24 cellular contexts compared by ENCODE assay signal in the genomic region with DNA sequence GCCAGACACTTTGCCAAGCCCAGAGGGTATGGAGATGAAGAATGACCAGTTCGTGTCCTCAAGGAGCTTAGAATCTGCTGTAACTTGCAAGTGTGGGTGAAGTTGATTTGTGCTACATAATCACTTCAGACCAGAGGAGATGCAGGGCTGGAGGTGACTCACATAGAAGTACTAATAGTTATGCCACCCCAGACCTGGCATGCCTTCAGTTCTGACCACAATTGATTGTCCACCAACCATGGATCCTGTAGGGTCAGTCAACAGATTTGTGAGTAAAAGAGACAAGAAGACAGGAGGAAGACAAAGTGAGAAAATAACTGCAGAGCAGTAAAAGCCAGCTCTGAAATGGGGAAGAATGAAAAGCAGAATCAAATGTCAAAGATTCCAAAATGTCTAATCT. TPM values are rescaled to one million over a fixed set of nuclear protein-coding genes. Genes with fewer than 3 reads are reported as not detected.
DNase-seq lines count a peak whose midpoint lies in the region; ATAC-seq, FAIRE-seq and TF ChIP-seq lines count a peak whose summit lies in the region.
"Had no signal": no experiment of that assay in that cellular context is flagged by ENCODE, and none has a peak within 500 bp of the region (broad histone marks: within the 10 kb centered on the region; RNA-seq: fewer than 3 reads in every experiment).

No MANE protein-coding gene starts in this region.

- no peak for ATAC-seq in GM18511 (IDR thresholded peaks at IDR 0.05; ENCODE audit: unreplicated experiment)
- ATAC-seq: activated CD8-positive, alpha-beta memory T cell treated with anti-CD3 and anti-CD28 coated beads, Interleukin-2, amount 10 ng/mL, durations not matched to agents 7 days and 5 days; stimulated activated effector memory CD8-positive, alpha-beta T cell treated with anti-CD3 and anti-CD28 coated beads, Interleukin-12 subunit alpha, Interleukin-12 subunit beta, amount 100 ng/mL, for 72 hours had no signal

- POLR2A ChIA-PET in Caco-2 (lab: Charles Lee) = no interaction called here

- FAIRE-seq in H54 (lab: Jason Lieb, UNC) = peak; percentile 11
- FAIRE-seq: GM12892 had no signal

- H3K27me3 Mint-ChIP-seq in Caco-2 (ENCODE audit: insufficient read depth, unreplicated experiment) = peaks cover 3% of the 10 kb centered on the region
- H3K27me3 Mint-ChIP-seq: activated CD8-positive, alpha-beta memory T cell treated with anti-CD3 and anti-CD28 coated beads, Interleukin-2, amount 10 ng/mL, durations not matched to agents 7 days and 5 days had no signal

- H3K9me3 ChIP-seq in adipocyte (ENCODE audit: control insufficient read depth, low read length) = no peaks in the 10 kb centered on the region
- H3K9me3 ChIP-seq in Caco-2 = no peaks in the 10 kb centered on the region
- H3K9me3 ChIP-seq: upper lobe of left lung had no signal

- no peak for TF ChIP-seq CTCF in fibroblast of pulmonary artery (IDR thresholded peaks at IDR 0.05; ENCODE audit: low read length, missing control alignments)
- TF ChIP-seq CTCF in Caco-2 (IDR thresholded peaks at IDR 0.05; ENCODE audit: insufficient read depth in 1 of 2, low read depth in 1 of 2, low read length in 1 of 2, severe bottlenecking in 1 of 2, unreplicated experiment in 1 of 2) = no peak

- CTCF ChIA-PET in Caco-2 (lab: Charles Lee) = no interaction called here

- H3K27ac Mint-ChIP-seq in Caco-2 (ENCODE audit: unreplicated experiment) = no peak overlapping the region
- H3K27ac Mint-ChIP-seq: activated CD8-positive, alpha-beta memory T cell treated with anti-CD3 and anti-CD28 coated beads, Interleukin-2, amount 10 ng/mL, durations not matched to agents 7 days and 5 days; CD4-positive, alpha-beta memory T cell; H9; stimulated activated effector memory CD8-positive, alpha-beta T cell treated with anti-CD3 and anti-CD28 coated beads, Interleukin-12 subunit alpha, Interleukin-12 subunit beta, amount 100 ng/mL, for 72 hours had no signal

- H3K4me1 Mint-ChIP-seq in Caco-2 (ENCODE audit: low read depth, unreplicated experiment) = no peaks in the 10 kb centered on the region
- H3K4me1 Mint-ChIP-seq: activated CD8-positive, alpha-beta memory T cell treated with anti-CD3 and anti-CD28 coated beads, Interleukin-2, amount 10 ng/mL, durations not matched to agents 7 days and 5 days; CD4-positive, alpha-beta memory T cell; stimulated activated effector memory CD8-positive, alpha-beta T cell treated with anti-CD3 and anti-CD28 coated beads, Interleukin-12 subunit alpha, Interleukin-12 subunit beta, amount 100 ng/mL, for 72 hours had no signal

- H3K4me3 ChIP-seq in adipocyte (ENCODE audit: low read length) = no peak overlapping the region
- no peak overlapping the region for H3K4me3 ChIP-seq in fibroblast of pulmonary artery (replicated peaks; ENCODE audit: low read depth, low read length)
- no peak overlapping the region for H3K4me3 ChIP-seq in Caco-2 (ENCODE audit: low read depth, low read length)
- H3K4me3 ChIP-seq: skin epidermis, upper lobe of left lung had no signal

- no peak overlapping the region for H3K9ac ChIP-seq in adipocyte (ENCODE audit: low read length)

- H3K27me3 ChIP-seq in adipocyte (replicated peaks; ENCODE audit: control insufficient read depth, insufficient read depth, low read length) (no peaks in the 10 kb centered on the region), Caco-2 (replicated peaks; ENCODE audit: control insufficient read depth, insufficient read depth, low read length) (no peaks in the 10 kb centered on the region)
- H3K27me3 ChIP-seq: upper lobe of left lung had no signal

- H3K4me3 Mint-ChIP-seq in Caco-2 (ENCODE audit: unreplicated experiment) = no peak overlapping the region
- H3K4me3 Mint-ChIP-seq: activated CD8-positive, alpha-beta memory T cell treated with anti-CD3 and anti-CD28 coated beads, Interleukin-2, amount 10 ng/mL, durations not matched to agents 7 days and 5 days; CD4-positive, alpha-beta memory T cell; H9; stimulated activated effector memory CD8-positive, alpha-beta T cell treated with anti-CD3 and anti-CD28 coated beads, Interleukin-12 subunit alpha, Interleukin-12 subunit beta, amount 100 ng/mL, for 72 hours had no signal

- H3K36me3 Mint-ChIP-seq in Caco-2 (ENCODE audit: insufficient read depth, unreplicated experiment) = no peaks in the 10 kb centered on the region
- H3K36me3 Mint-ChIP-seq: activated CD8-positive, alpha-beta memory T cell treated with anti-CD3 and anti-CD28 coated beads, Interleukin-2, amount 10 ng/mL, durations not matched to agents 7 days and 5 days; CD4-positive, alpha-beta memory T cell; stimulated activated effector memory CD8-positive, alpha-beta T cell treated with anti-CD3 and anti-CD28 coated beads, Interleukin-12 subunit alpha, Interleukin-12 subunit beta, amount 100 ng/mL, for 72 hours had no signal

- no peak for TF ChIP-seq POLR2A in H54 (IDR thresholded peaks at IDR 0.05; ENCODE audit: low read depth, low read length)

- H3K9me3 Mint-ChIP-seq in Caco-2 (ENCODE audit: unreplicated experiment) = no peaks in the 10 kb centered on the region
- H3K9me3 Mint-ChIP-seq: H9; stimulated activated effector memory CD8-positive, alpha-beta T cell treated with anti-CD3 and anti-CD28 coated beads, Interleukin-12 subunit alpha, Interleukin-12 subunit beta, amount 100 ng/mL, for 72 hours had no signal

- BruUV-seq in Caco-2 (replicated peaks; lab: Mats Ljungman, UMichigan) = no TSS peak

- peaks cover 33% of the 10 kb centered on the region for H3K4me1 ChIP-seq in adipocyte (ENCODE audit: control insufficient read depth, insufficient read depth, low read length)
- H3K4me1 ChIP-seq in Caco-2 = no peaks in the 10 kb centered on the region
- H3K4me1 ChIP-seq: upper lobe of left lung had no signal

- intact Hi-C loops in Caco-2 (cut with micrococcal nuclease; ENCODE audit: unreplicated experiment) = no loop called here

- peak; percentile 95 for DNase-seq in A172 (ENCODE audit: low spot score)
- DNase-seq in H54 (ENCODE audit: insufficient read length, low spot score) = peak; percentile 36
- DNase-seq in adipocyte (ENCODE audit: low read depth) = peak; percentile 45
- peak; percentile 44 for DNase-seq in fibroblast of pulmonary artery (ENCODE audit: low read depth)
- no peak for DNase-seq in NCI-H82 treated with DMSO at 0.1 percent for 48 hours (lab: John Stamatoyannopoulos, UW; ENCODE audit: unreplicated experiment)
- no peak for DNase-seq in pons (ENCODE audit: low spot score)
- DNase-seq in Caco-2 = no peak
- DNase-seq: 8988T; activated CD8-positive, alpha-beta memory T cell treated with anti-CD3 and anti-CD28 coated beads, Interleukin-2, amount 10 ng/mL, durations not matched to agents 7 days and 5 days; activated effector memory CD4-positive, alpha-beta T cell treated with Interleukin-2 at 50 U/mL for 16 hours; anterior cingulate cortex; CD4-positive, alpha-beta memory T cell; cortex of kidney; H9; NCI-H187; NCI-H510A; SIG-M5; T-helper 2 cell; upper lobe of left lung had no signal

- H3K36me3 ChIP-seq in adipocyte (ENCODE audit: control insufficient read depth, insufficient read depth, low read length, severe bottlenecking) = no peaks in the 10 kb centered on the region
- H3K36me3 ChIP-seq in Caco-2 (ENCODE audit: control insufficient read depth, insufficient read depth, low read length) = no peaks in the 10 kb centered on the region
- H3K36me3 ChIP-seq: upper lobe of left lung had no signal

RNA-seq across cellular contexts. Expression of gene BMPER, which starts 51.2 kb away (rescaled TPM):
- total RNA-seq in A172 (2014; rRNA removed; shearing (Covaris generic)) = 0.34 and 0.55 TPM in 2 replicates
- not detected in 2 replicates for total RNA-seq in Caco-2 (2022)
- total RNA-seq: activated CD8-positive, alpha-beta memory T cell treated with anti-CD3 and anti-CD28 coated beads, Interleukin-2, amount 10 ng/mL, durations not matched to agents 7 days and 5 days; HT-29 had no signal

Comparison
In these comparisons a context has a peak if more than half of its experiments do, and no peak if none do; other contexts are left out.
1. DNase-seq: peak in A172 (single experiment), H54 (single experiment), adipocyte (single experiment) and fibroblast of pulmonary artery (single experiment); none in NCI-H82 treated with DMSO at 0.1 percent for 48 hours (single experiment), pons (single experiment) and Caco-2 (0 of 2).